Comparison of ENCODE assay signal across 25 cellular contexts in the genomic region with DNA sequence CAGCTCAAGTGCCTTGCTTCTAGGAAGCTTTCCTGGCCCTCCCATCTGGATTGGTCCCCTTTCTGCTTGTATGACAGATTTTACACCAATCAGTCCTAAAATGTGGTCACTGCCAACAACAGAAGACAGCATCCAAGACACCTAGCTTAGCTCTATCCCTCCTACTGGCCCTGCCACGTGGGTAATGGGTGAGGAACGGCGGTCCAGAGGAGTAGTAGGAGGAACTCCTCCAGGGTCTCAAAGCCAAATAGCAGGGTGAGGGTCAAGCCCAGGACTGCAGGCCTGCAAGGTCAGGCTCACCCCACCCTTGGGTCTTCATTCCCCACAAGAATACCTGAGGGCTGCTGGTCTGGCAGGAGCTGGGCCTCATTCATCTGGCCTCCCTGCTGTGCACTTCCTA.
"Had no signal": no experiment of that assay in that cellular context is flagged by ENCODE, and none has a peak within 500 bp of the region (broad histone marks: within the 10 kb centered on the region; RNA-seq: fewer than 3 reads in every experiment).

No MANE protein-coding gene starts in this region.

- H3K36me3 Mint-ChIP-seq: naive thymus-derived CD4-positive, alpha-beta T cell; neural progenitor cell; stimulated activated naive B cell treated with anti-CD40 and anti-IgM and Interleukin-4, amounts not matched to agents 10 μg/mL and 1 μg/mL and 100 μg/mL, for 72 hours; type B pancreatic cell had no signal

- H3K4me3 ChIP-seq: gastroesophageal sphincter, heart left ventricle, hepatocyte, left lung, neural progenitor cell, ovary, psoas muscle, skin epidermis, spleen, stomach, thyroid gland had no signal

- H3K9ac ChIP-seq: neural progenitor cell had no signal

- H3K4me2 ChIP-seq: hepatocyte, neural progenitor cell had no signal

- H3K9me3 ChIP-seq: gastroesophageal sphincter, heart left ventricle, left lung, ovary, psoas muscle, spleen, stomach, thyroid gland had no signal

- H3K27me3 Mint-ChIP-seq: naive thymus-derived CD4-positive, alpha-beta T cell; type B pancreatic cell had no signal

- H3K4me1 Mint-ChIP-seq: endodermal cell had no signal

- H3K4me3 Mint-ChIP-seq: endodermal cell; naive thymus-derived CD4-positive, alpha-beta T cell; nephron; neural progenitor cell; stimulated activated naive B cell treated with anti-CD40 and anti-IgM and Interleukin-4, amounts not matched to agents 10 μg/mL and 1 μg/mL and 100 μg/mL, for 72 hours; type B pancreatic cell had no signal

- H3K36me3 ChIP-seq: neural progenitor cell, ovary, thyroid gland had no signal

- DNase-seq: effector CD8-positive, alpha-beta T cell; endodermal cell; foreskin fibroblast; kidney; left lung; mesendoderm; midbrain; naive thymus-derived CD4-positive, alpha-beta T cell; nucleus accumbens; ovary; psoas muscle; right cardiac atrium; spleen; stimulated activated CD4-positive, alpha-beta T cell treated with anti-CD3 and anti-CD28 coated beads, Interleukin-4, amount 100 ng/mL, for 4 hours; stimulated activated naive B cell treated with anti-CD40 and anti-IgM and Interleukin-4, amounts not matched to agents 10 μg/mL and 1 μg/mL and 100 μg/mL, for 72 hours; stomach; thyroid gland had no signal

- H3K27ac ChIP-seq: epithelial cell of prostate, gastroesophageal sphincter, heart left ventricle, hepatocyte, left lung, neural progenitor cell, ovary, psoas muscle, skin epidermis, spleen, stomach, thyroid gland had no signal

- H2AFZ ChIP-seq: hepatocyte, neural progenitor cell had no signal

- H3K27me3 ChIP-seq: gastroesophageal sphincter, heart left ventricle, hepatocyte, left lung, neural progenitor cell, ovary, spleen, stomach, thyroid gland had no signal

- H3K9me3 Mint-ChIP-seq: endodermal cell; naive thymus-derived CD4-positive, alpha-beta T cell; nephron; neural progenitor cell; stimulated activated naive B cell treated with anti-CD40 and anti-IgM and Interleukin-4, amounts not matched to agents 10 μg/mL and 1 μg/mL and 100 μg/mL, for 72 hours; type B pancreatic cell had no signal

- H3K27ac Mint-ChIP-seq: endodermal cell; nephron; stimulated activated naive B cell treated with anti-CD40 and anti-IgM and Interleukin-4, amounts not matched to agents 10 μg/mL and 1 μg/mL and 100 μg/mL, for 72 hours; type B pancreatic cell had no signal

- H3K4me1 ChIP-seq: neural progenitor cell, thyroid gland had no signal
